Comparison of ENCODE assay signal across 15 cellular contexts in the genomic region with DNA sequence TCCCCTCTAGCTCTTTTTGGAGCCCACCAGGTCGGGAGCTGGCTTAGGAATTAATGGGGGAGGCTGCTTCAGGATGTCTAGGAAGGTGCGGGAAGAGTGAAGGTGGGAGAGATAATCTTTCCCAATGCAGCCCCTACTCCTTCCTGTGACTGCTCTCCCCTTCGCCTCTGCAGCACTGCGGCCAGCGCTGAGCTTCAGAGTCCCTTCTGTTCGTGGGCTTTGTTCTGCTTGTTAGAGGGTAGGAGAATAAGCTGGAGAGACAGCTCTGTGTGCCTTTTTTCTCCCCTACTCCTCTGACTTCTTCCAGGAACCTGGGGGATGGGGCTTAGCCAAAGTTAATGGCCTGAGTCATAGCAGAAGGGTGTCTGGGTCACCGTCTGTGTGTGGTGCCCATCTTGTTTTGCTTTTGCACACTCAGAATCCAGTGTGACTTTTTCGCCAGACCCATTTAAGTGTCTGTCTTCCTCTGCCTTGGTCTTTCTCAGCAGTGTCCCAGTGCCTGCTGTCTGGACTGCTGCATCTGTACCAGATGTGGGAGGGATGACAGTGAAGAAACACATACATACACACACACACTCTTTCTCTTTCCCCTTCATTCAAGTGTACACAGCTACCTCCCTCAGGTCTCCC. TPM values are rescaled to one million over a fixed set of nuclear protein-coding genes. Genes with fewer than 3 reads are reported as not detected.
DNase-seq lines count a peak whose midpoint lies in the region; ATAC-seq and TF ChIP-seq lines count a peak whose summit lies in the region.
"Had no signal": no experiment of that assay in that cellular context is flagged by ENCODE, and none has a peak within 500 bp of the region (broad histone marks: within the 10 kb centered on the region; RNA-seq: fewer than 3 reads in every experiment).

No MANE protein-coding gene starts in this region.

- H3K27ac ChIP-seq in HCT116 (ENCODE audit: low read depth, low read length) (no peak overlapping the region), brain microvascular endothelial cell (no peak overlapping the region), mesenchymal stem cell (ENCODE audit: low read length, poor library complexity, severe bottlenecking) (no peak overlapping the region), heart right ventricle (no peak overlapping the region)
- H3K27ac ChIP-seq: body of pancreas, Peyer's patch had no signal

- no peaks in the 10 kb centered on the region for H3K27me3 ChIP-seq in HCT116 (ENCODE audit: insufficient read depth, low read length)
- peaks cover 9% of the 10 kb centered on the region for H3K27me3 ChIP-seq in brain microvascular endothelial cell (replicated peaks)
- peaks cover 28 to 44% of the 10 kb centered on the region in 2 experiments for H3K27me3 ChIP-seq in mesenchymal stem cell (ENCODE audit: control insufficient read depth in 1 of 2, insufficient read depth in 1 of 2, low read length in 2 of 2)
- H3K27me3 ChIP-seq in heart right ventricle = peaks cover 0 to 52% (median 47%) of the 10 kb centered on the region in 7 donors
- H3K27me3 ChIP-seq: body of pancreas, Peyer's patch had no signal

- POLR2A ChIA-PET in HCT116 (lab: Charles Lee) = no interaction called here

- H3K4me1 ChIP-seq in HCT116 (ENCODE audit: control insufficient read depth in 1 of 2, insufficient read depth in 2 of 2, low read length in 2 of 2) (peaks cover 3 to 30% of the 10 kb centered on the region in 2 experiments; a peak in 3 of 4 replicates), mesenchymal stem cell (ENCODE audit: control insufficient read depth, insufficient read depth, low read depth, low read length) (peaks cover 20% of the 10 kb centered on the region), heart right ventricle (peaks cover 4 to 9% (median 6%) of the 10 kb centered on the region in 9 donors)

- intact Hi-C loops in HCT116 (cut with micrococcal nuclease) (no loop called here), heart right ventricle (cut with DNase I) (no loop called here)

- H3K23ac ChIP-seq in mesenchymal stem cell (ENCODE audit: low read length in 2 of 2) = no peak overlapping the region

- CTCF ChIA-PET in HCT116 (lab: Charles Lee) = no interaction called here

- H3K4me2 ChIP-seq in HCT116 (ENCODE audit: low read length) = peak overlapping the region; percentile 32
- H3K4me2 ChIP-seq in mesenchymal stem cell (ENCODE audit: low read length, poor library complexity, severe bottlenecking) = no peak overlapping the region

- no peak for ATAC-seq in HCT116
- ATAC-seq in heart right ventricle = no peak
- ATAC-seq: body of pancreas; stimulated activated naive CD8-positive, alpha-beta T cell treated with anti-CD3 and anti-CD28 coated beads, Interleukin-15, Interleukin-2, amounts not matched to agents 100 U/mL and 50 U/mL, for 24 hours had no signal

- RAD21 ChIA-PET in HCT116 (lab: Charles Lee; ENCODE audit: low non-redundant PET in 1 of 2, low total read pairs in 2 of 2, uncharacterized antibody in 2 of 2, unreplicated experiment in 2 of 2) = no interaction called here

- H3K9me2 ChIP-seq in HCT116 (ENCODE audit: insufficient read depth) = no peaks in the 10 kb centered on the region

- H2BK15ac ChIP-seq in mesenchymal stem cell (ENCODE audit: low read depth, poor library complexity, severe bottlenecking) = no peak overlapping the region

- in situ Hi-C loops in brain microvascular endothelial cell (cut with HindIII; ENCODE audit: low pct_ligation_motif_present, low sequenced_read_pairs) = no loop called here

- no peak for TF ChIP-seq RAD21 in HCT116 (IDR thresholded peaks at IDR 0.05; ENCODE audit: low read depth)

- no peak overlapping the region for H2AFZ ChIP-seq in HCT116 (ENCODE audit: low read depth, low read length, poor library complexity, severe bottlenecking)
- no peak overlapping the region for H2AFZ ChIP-seq in mesenchymal stem cell (ENCODE audit: low read depth, low read length)

- no peak overlapping the region for H2BK12ac ChIP-seq in mesenchymal stem cell (ENCODE audit: low read length in 2 of 2)

- H4K8ac ChIP-seq in mesenchymal stem cell (ENCODE audit: low read length) = no peak overlapping the region

- no peak overlapping the region for H2BK120ac ChIP-seq in mesenchymal stem cell (ENCODE audit: low read depth, low read length)

- no peak overlapping the region for H2AK5ac ChIP-seq in mesenchymal stem cell (ENCODE audit: low read length, severe bottlenecking)

- no peak overlapping the region for H2BK5ac ChIP-seq in mesenchymal stem cell (ENCODE audit: low read depth, low read length, poor library complexity, severe bottlenecking)

- no peaks in the 10 kb centered on the region for H3K79me2 ChIP-seq in HCT116 (ENCODE audit: insufficient read depth, low read length)

- TF ChIP-seq POLR2A in HCT116 (IDR thresholded peaks at IDR 0.05; ENCODE audit: borderline replicate concordance, extremely low read depth, insufficient read depth, insufficient read length) = no peak

- H4K91ac ChIP-seq in mesenchymal stem cell (ENCODE audit: low read length) = no peak overlapping the region

- H3K4me3 ChIP-seq in HCT116 (replicated peaks in 1 of 2; ENCODE audit: low read depth in 1 of 2, low read length in 2 of 2) (no peak overlapping the region), brain microvascular endothelial cell (ENCODE audit: low read depth, low read length) (no peak overlapping the region), mesenchymal stem cell (ENCODE audit: insufficient read depth in 1 of 2, low read depth in 1 of 2, low read length in 2 of 2) (no peak overlapping the region), heart right ventricle (no peak overlapping the region)
- H3K4me3 ChIP-seq: body of pancreas, Peyer's patch had no signal

- no peak overlapping the region for H3K4ac ChIP-seq in mesenchymal stem cell (ENCODE audit: low read depth in 1 of 2, low read length in 2 of 2)

- H3K18ac ChIP-seq in mesenchymal stem cell (ENCODE audit: low read depth in 1 of 2, low read length in 2 of 2) = no peak overlapping the region

- H3K9me3 ChIP-seq in HCT116 (ENCODE audit: control insufficient read depth in 1 of 2, insufficient read depth in 1 of 2, low read depth in 1 of 2, low read length in 2 of 2) (no peaks in the 10 kb centered on the region), mesenchymal stem cell (ENCODE audit: control insufficient read depth, low read length) (no peaks in the 10 kb centered on the region), heart right ventricle (no peaks in the 10 kb centered on the region)
- H3K9me3 ChIP-seq: body of pancreas, Peyer's patch had no signal

- no peak for TF ChIP-seq CTCF in HCT116 (IDR thresholded peaks at IDR 0.05 in 2 of 3, conservative IDR thresholded peaks at IDR 0.05 in 1 of 3; ENCODE audit: borderline replicate concordance in 1 of 3, insufficient read depth in 1 of 3, low read depth in 2 of 3, low read length in 2 of 3)
- no peak for TF ChIP-seq CTCF in brain microvascular endothelial cell (IDR thresholded peaks at IDR 0.05; ENCODE audit: low read depth, low read length, missing control alignments)
- TF ChIP-seq CTCF in GM20000 (IDR thresholded peaks at IDR 0.05; ENCODE audit: extremely low read depth, missing control alignments) = no peak
- TF ChIP-seq CTCF in heart right ventricle (IDR thresholded peaks at IDR 0.05) = no peak

- H3K79me1 ChIP-seq in mesenchymal stem cell (replicated peaks; ENCODE audit: low read length, poor library complexity, severe bottlenecking) = no peaks in the 10 kb centered on the region

- no peak overlapping the region for H3K14ac ChIP-seq in mesenchymal stem cell (ENCODE audit: low read length in 2 of 2)

- BruUV-seq in HCT116 (replicated peaks; lab: Mats Ljungman, UMichigan) = no TSS peak

- peak; percentile 61 for DNase-seq in AG20443 (ENCODE audit: low spot score)
- DNase-seq in HCT116 (ENCODE audit: low read depth, low spot score) = no peak
- peak; percentile 18 for DNase-seq in brain microvascular endothelial cell
- peak; percentile 78 for DNase-seq in mesenchymal stem cell
- no peak for DNase-seq in GM20000 (ENCODE audit: low spot score)
- no peak for DNase-seq in NOMO-1 (lab: John Stamatoyannopoulos, UW; ENCODE audit: unreplicated experiment in 2 of 2)
- no peak for DNase-seq in heart right ventricle
- no peak for DNase-seq in NK-92 (lab: John Stamatoyannopoulos, UW; ENCODE audit: unreplicated experiment)
- DNase-seq: activated CD4-positive, alpha-beta T cell treated with anti-CD3 and anti-CD28 coated beads, Interleukin-2, amount 10 ng/mL, durations not matched to agents 24 days and 14 days; body of pancreas; CD4-positive, CD25-positive, alpha-beta regulatory T cell; NCI-H345; Peyer's patch; stimulated activated CD4-positive, alpha-beta T cell treated with anti-CD3 and anti-CD28 coated beads, Interleukin-4, amount 100 ng/mL, for 24 hours; stimulated activated naive CD8-positive, alpha-beta T cell treated with anti-CD3 and anti-CD28 coated beads, Interleukin-15, Interleukin-2, amounts not matched to agents 100 U/mL and 50 U/mL, for 24 hours had no signal

- H3K36me3 ChIP-seq in HCT116 (ENCODE audit: control insufficient read depth in 1 of 2, insufficient read depth in 2 of 2, low read length in 2 of 2) (no peaks in the 10 kb centered on the region), brain microvascular endothelial cell (replicated peaks) (no peaks in the 10 kb centered on the region), mesenchymal stem cell (ENCODE audit: control insufficient read depth in 1 of 2, insufficient read depth in 2 of 2, low read depth in 1 of 2, low read length in 2 of 2) (no peaks in the 10 kb centered on the region), heart right ventricle (no peaks in the 10 kb centered on the region)
- H3K36me3 ChIP-seq: Peyer's patch had no signal

- H4K20me1 ChIP-seq in HCT116 (ENCODE audit: insufficient read depth) = no peaks in the 10 kb centered on the region

- no peak overlapping the region for H3K9ac ChIP-seq in HCT116 (ENCODE audit: low read length)
- no peak overlapping the region for H3K9ac ChIP-seq in mesenchymal stem cell (ENCODE audit: low read length)

- 7% methylated on average over 4 of the region's 8 CpGs for WGBS in mesenchymal stem cell
- 47 to 51% methylated on average over 8 of the region's 8 CpGs for WGBS in heart right ventricle, 2 donors

RNA-seq across cellular contexts. Expression of a gene that starts 3.0 kb away (rescaled TPM):
- total RNA-seq in HCT116 (2021; ENCODE audit: unreplicated experiment) (5.2 TPM), heart right ventricle (under 1 TPM in 5 of 10 donors, not detected in 5; 0.05 to 0.29 (median 0.07) TPM)
- polyA plus RNA-seq in HCT116 (2012) = 2.7 and 3.5 TPM in 2 replicates
- 0.26 TPM for polyA plus RNA-seq in mesenchymal stem cell (2013, experiment 1 of 2)
- 0.22 TPM for polyA plus RNA-seq in mesenchymal stem cell (2013, experiment 2 of 2)
- polyA plus RNA-seq in heart right ventricle = under 1 TPM; 0.06 to 0.07 TPM

RNA-seq across cellular contexts. Expression of a gene that starts 5.8 kb away (rescaled TPM):
- total RNA-seq in HCT116 (2021; ENCODE audit: unreplicated experiment) (95.9 TPM), heart right ventricle (100 to 1,000 TPM in 5 of 10 donors, 10 to 100 TPM in 5; 82.9 to 116 (median 101) TPM)
- polyA plus RNA-seq in HCT116 (2012) = 89.2 and 125 TPM in 2 replicates
- 143 TPM for polyA plus RNA-seq in mesenchymal stem cell (2013, experiment 1 of 2)
- polyA plus RNA-seq in mesenchymal stem cell (2013, experiment 2 of 2) = 134 TPM
- 100 to 1,000 TPM in 1 of 2 donors, 10 to 100 TPM in 1; 45.9 to 174 TPM for polyA plus RNA-seq in heart right ventricle

RNA-seq across cellular contexts. Expression of a gene that starts 30.2 kb away (rescaled TPM):
- total RNA-seq in HCT116 (2021; ENCODE audit: unreplicated experiment) (70.1 TPM), heart right ventricle (10 to 100 TPM; 22.8 to 46.9 (median 33.5) TPM)
- polyA plus RNA-seq in HCT116 (2012) = 31.0 and 33.2 TPM in 2 replicates
- 44.2 TPM for polyA plus RNA-seq in mesenchymal stem cell (2013, experiment 1 of 2)
- polyA plus RNA-seq in mesenchymal stem cell (2013, experiment 2 of 2) = 40.9 TPM
- polyA plus RNA-seq in heart right ventricle = 10 to 100 TPM in 1 of 2 donors, 1 to 10 TPM in 1; 8.8 to 35.4 TPM

RNA-seq across cellular contexts. Expression of a gene that starts 32.5 kb away (rescaled TPM):
- total RNA-seq in HCT116 (2021; ENCODE audit: unreplicated experiment) = 84.7 TPM
- polyA plus RNA-seq in HCT116 (2012) = 61.6 and 155 TPM in 2 replicates
- polyA plus RNA-seq in mesenchymal stem cell (2013, experiment 1 of 2) = 43.7 TPM
- 45.0 TPM for polyA plus RNA-seq in mesenchymal stem cell (2013, experiment 2 of 2)
- total RNA-seq in heart right ventricle = 10 to 100 TPM; 11.2 to 34.1 (median 22.0) TPM
- 100 to 1,000 TPM in 1 of 2 donors, 10 to 100 TPM in 1; 65.2 to 106 TPM for polyA plus RNA-seq in heart right ventricle

RNA-seq across cellular contexts. Expression of a gene that starts 38.2 kb away (rescaled TPM):
- total RNA-seq in HCT116 (2021; ENCODE audit: unreplicated experiment) (38.4 TPM), heart right ventricle (10 to 100 TPM in 9 of 10 donors, 1 to 10 TPM in 1; 9.6 to 17.2 (median 14.7) TPM)
- polyA plus RNA-seq in HCT116 (2012) = 23.0 and 25.7 TPM in 2 replicates
- 15.5 TPM for polyA plus RNA-seq in mesenchymal stem cell (2013, experiment 1 of 2)
- 15.4 TPM for polyA plus RNA-seq in mesenchymal stem cell (2013, experiment 2 of 2)
- polyA plus RNA-seq in heart right ventricle = 10 to 100 TPM in 1 of 2 donors, 1 to 10 TPM in 1; 5.8 to 13.6 TPM

Comparison
In these comparisons a context has a peak if more than half of its experiments do, and no peak if none do; other contexts are left out.
1. DNase-seq: peak in AG20443 (single experiment), brain microvascular endothelial cell (single experiment) and mesenchymal stem cell (single experiment); none in HCT116 (single experiment), GM20000 (single experiment), NOMO-1 (0 of 2), heart right ventricle (0 of 2) and NK-92 (single experiment).